Comparison of ENCODE assay signal across 5 cellular contexts in the genomic region with DNA sequence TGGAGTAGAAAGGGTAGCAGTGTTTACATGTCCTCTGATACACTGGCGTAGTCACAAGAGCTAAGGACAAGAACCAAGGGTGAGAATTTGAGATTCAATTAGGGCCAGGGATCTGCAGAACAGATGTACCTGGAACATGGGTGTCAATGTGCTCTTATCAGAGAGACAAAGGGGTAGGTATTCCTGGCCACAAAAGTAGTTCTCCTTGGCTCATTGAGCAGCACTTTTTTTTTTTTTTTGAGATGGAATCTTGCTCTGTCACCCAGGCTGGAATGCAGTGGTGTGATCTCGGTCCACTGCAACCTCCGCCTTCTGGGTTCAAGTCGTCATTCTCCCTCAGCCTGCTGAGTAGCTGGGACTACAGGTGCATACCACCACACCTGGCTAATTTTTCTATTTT. TPM values are rescaled to one million over a fixed set of nuclear protein-coding genes. Genes with fewer than 3 reads are reported as not detected.
"Had no signal": no experiment of that assay in that cellular context is flagged by ENCODE, and none has a peak within 500 bp of the region (broad histone marks: within the 10 kb centered on the region; RNA-seq: fewer than 3 reads in every experiment).

No MANE protein-coding gene starts in this region.

RNA-seq across cellular contexts. Expression of a gene that starts 33.6 kb away (rescaled TPM):
- total RNA-seq: cardiac muscle cell; epithelial cell of proximal tubule; left ventricle myocardium inferior; lung microvascular endothelial cell; T-helper 2 cell treated with Interferon-gamma antibody and Interleukin-4, amounts not matched to agents 100 ng/mL and 5 ng/mL, for 36 hours had no signal
